13 cellular contexts compared by ENCODE assay signal in the genomic region with DNA sequence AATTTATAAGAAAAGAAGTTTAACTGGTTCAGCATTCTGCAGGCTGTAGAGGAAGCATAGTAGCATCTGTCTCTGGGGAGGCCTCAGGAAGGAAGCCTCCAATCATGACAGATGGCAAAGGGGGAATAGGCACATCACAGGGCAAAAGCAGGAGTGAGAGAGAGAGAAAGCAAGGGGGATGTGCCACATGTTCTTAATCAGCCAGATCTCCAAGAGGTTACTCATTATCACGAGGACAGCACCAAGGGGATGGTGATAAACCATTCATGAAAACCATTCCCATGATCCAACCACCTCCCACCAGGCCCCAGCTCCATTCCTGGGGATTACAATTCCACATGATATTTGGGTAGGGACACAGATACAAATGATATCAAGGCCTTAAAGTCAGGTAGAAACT.
A peak's percentile ranks its signal among the peaks of the same experiment; 100 is the strongest.
DNase-seq lines count a peak whose midpoint lies in the region; TF ChIP-seq lines count a peak whose summit lies in the region.
"Had no signal": no experiment of that assay in that cellular context is flagged by ENCODE, and none has a peak within 500 bp of the region (broad histone marks: within the 10 kb centered on the region; RNA-seq: fewer than 3 reads in every experiment).

No MANE protein-coding gene starts in this region.

- no peak overlapping the region for H3K4me3 Mint-ChIP-seq in glutamatergic neuron (ENCODE audit: unreplicated experiment)

- TF ChIP-seq POLR2A in erythroblast (IDR thresholded peaks at IDR 0.05; ENCODE audit: low read length) = no peak

- H3K27ac Mint-ChIP-seq in glutamatergic neuron (ENCODE audit: unreplicated experiment) = peak overlapping the region; percentile 62

- no peak for TF ChIP-seq CTCF in glutamatergic neuron (IDR thresholded peaks at IDR 0.05; ENCODE audit: partially characterized antibody, unreplicated experiment)

- peaks cover 4% of the 10 kb centered on the region for H3K9me3 Mint-ChIP-seq in glutamatergic neuron (ENCODE audit: unreplicated experiment)

- H3K4me1 Mint-ChIP-seq in glutamatergic neuron (ENCODE audit: low read depth, unreplicated experiment) = peaks cover 24% of the 10 kb centered on the region

- H3K27me3 Mint-ChIP-seq in glutamatergic neuron (ENCODE audit: unreplicated experiment) = peaks cover 2% of the 10 kb centered on the region

- H3K36me3 Mint-ChIP-seq in glutamatergic neuron (ENCODE audit: unreplicated experiment) = peaks cover 4% of the 10 kb centered on the region

- peak; percentile 41 for DNase-seq in NCI-H82 (lab: John Stamatoyannopoulos, UW)
- no peak for DNase-seq in NCI-H82 treated with DMSO at 0.1 percent for 48 hours (lab: John Stamatoyannopoulos, UW; ENCODE audit: unreplicated experiment)
- DNase-seq in NCI-H524 treated with DMSO at 0.1 percent for 48 hours (lab: John Stamatoyannopoulos, UW) = peak; percentile 90
- DNase-seq in glutamatergic neuron = no peak
- no peak for DNase-seq in stimulated activated CD4-positive, alpha-beta T cell treated with anti-CD3 and anti-CD28 coated beads, Interleukin-4, amount 100 ng/mL, for 4 hours
- DNase-seq in erythroblast (lab: John Stamatoyannopoulos, UW) = no peak
- no peak for DNase-seq in LoVo (ENCODE audit: low spot score)
- DNase-seq in dermis blood vessel endothelial cell = no peak
- DNase-seq: Caco-2, DMS79, NCI-H2029 treated with DMSO at 0.1 percent for 48 hours, NCI-H526 treated with DMSO at 0.1 percent for 48 hours, T-helper 1 cell had no signal

Comparison
In these comparisons a context has a peak if more than half of its experiments do, and no peak if none do; other contexts are left out.
1. DNase-seq: peak in NCI-H82 (single experiment) and NCI-H524 treated with DMSO at 0.1 percent for 48 hours (single experiment); none in NCI-H82 treated with DMSO at 0.1 percent for 48 hours (single experiment), glutamatergic neuron (single experiment), stimulated activated CD4-positive, alpha-beta T cell treated with anti-CD3 and anti-CD28 coated beads, Interleukin-4, amount 100 ng/mL, for 4 hours (0 of 2), erythroblast (0 of 2), LoVo (single experiment) and dermis blood vessel endothelial cell (single experiment).